1 cellular context compared by ENCODE assay signal in genomic region chr13:76086729-76087128, GRCh38.
TF ChIP-seq lines count a peak whose summit lies in the region.

No MANE protein-coding gene starts in this region.

TF ChIP-seq in GM23338, 12 proteins besides CTCF, POLR2A, EP300 and RAD21 (continued from another document):
- TF ChIP-seq JUNB (IDR thresholded peaks at IDR 0.05; ENCODE audit: unreplicated experiment) = no peak
